ENCODE assay signal across 9 cellular contexts in genomic region chr14:104976198-104977007, GRCh38. TPM values are rescaled to one million over a fixed set of nuclear protein-coding genes. Genes with fewer than 3 reads are reported as not detected.
A peak's percentile ranks its signal among the peaks of the same experiment; 100 is the strongest.
DNase-seq lines count a peak whose midpoint lies in the region; ATAC-seq, FAIRE-seq and TF ChIP-seq lines count a peak whose summit lies in the region.
"Had no signal": no experiment of that assay in that cellular context is flagged by ENCODE, and none has a peak within 500 bp of the region (broad histone marks: within the 10 kb centered on the region; RNA-seq: fewer than 3 reads in every experiment).

No MANE protein-coding gene starts in this region.

- POLR2A ChIA-PET in GM10248 (lab: Yijun Ruan, JAX): no interaction called here

- H3K27ac ChIP-seq in foreskin keratinocyte: no peak overlapping the region
- no peak overlapping the region for H3K27ac ChIP-seq in pancreas
- H3K27ac ChIP-seq in tibial nerve: peak overlapping the region in 1 of 4 donors; percentile 12

- in situ Hi-C loops in SK-MEL-5 (cut with HindIII; ENCODE audit: low pct_unique_long_range_greater_than_20kb, low sequenced_read_pairs): no loop called here

- no peak overlapping the region for H3K4me3 ChIP-seq in Jurkat, Clone E6-1 (ENCODE audit: low read length)
- H3K4me3 ChIP-seq in pancreas (no peak overlapping the region), tibial nerve (no peak overlapping the region)

- ATAC-seq in foreskin keratinocyte (peak; percentile 5), pancreas (peak; percentile 67 to 72 (median 69)), GM19397 (IDR thresholded peaks at IDR 0.05; ENCODE audit: unreplicated experiment) (no peak)

- H3K27me3 ChIP-seq in foreskin keratinocyte: no peaks in the 10 kb centered on the region
- H3K27me3 ChIP-seq in pancreas: no peaks in the 10 kb centered on the region
- H3K27me3 ChIP-seq in tibial nerve: peaks cover 0 to 20% of the 10 kb centered on the region in 2 donors

- DNase-seq in GM10248 (ENCODE audit: extremely low spot score) (peak; percentile 88), SK-MEL-5 (ENCODE audit: low read depth, low spot score) (peak; percentile 86), activated gamma-delta T cell (lab: John Stamatoyannopoulos, UW) (peak; percentile 69), foreskin keratinocyte (peak in 1 of 2 donors; percentile 72), pancreas (peak; percentile 78 to 96 (median 91)), tibial nerve (ENCODE audit: low spot score in 2 of 2) (peak; percentile 71 to 73)
- DNase-seq in Jurkat, Clone E6-1 (ENCODE audit: low read depth, low spot score): peak; percentile 37

- CTCF ChIA-PET in GM10248 (lab: Yijun Ruan, JAX): interaction anchor here (0.8 to 6.1 kb wide), 13 partner anchors 8 to 114 kb away, joined by 3 to 177 read pairs (median 6); no protein-coding TSS in a partner anchor

- 33 to 37% methylated on average over 17 to 21 of the region's 21 CpGs for WGBS in pancreas, 2 donors
- WGBS in tibial nerve, 2 donors: 44 to 61% methylated on average over 14 to 21 of the region's 21 CpGs

- no peak for FAIRE-seq in pancreas (lab: Jason Lieb, UNC)
- FAIRE-seq: islet of Langerhans had no signal

- peak; percentile 97 for TF ChIP-seq CTCF in GM10248 (IDR thresholded peaks at IDR 0.05; ENCODE audit: control extremely low read depth, extremely low read depth, low read depth, missing control alignments)
- TF ChIP-seq CTCF in foreskin keratinocyte (conservative IDR thresholded peaks at IDR 0.05): peak; percentile 98
- peak; percentile 82 to 95 (median 88) for TF ChIP-seq CTCF in pancreas (IDR thresholded peaks at IDR 0.05)
- peak; percentile 84 to 92 (median 89) for TF ChIP-seq CTCF in tibial nerve (IDR thresholded peaks at IDR 0.05)

- TF ChIP-seq EP300 in tibial nerve (IDR thresholded peaks at IDR 0.05): no peak

- H3K9me3 ChIP-seq in pancreas: no peaks in the 10 kb centered on the region
- no peaks in the 10 kb centered on the region for H3K9me3 ChIP-seq in tibial nerve

- intact Hi-C loops in pancreas (cut with DNase I): loop anchor here in 1 of 3 donors (5.0 kb wide), 1 partner anchor 71 kb away; no protein-coding TSS in a partner anchor

- TF ChIP-seq POLR2A in tibial nerve (IDR thresholded peaks at IDR 0.05): no peak

- H3K4me1 ChIP-seq in foreskin keratinocyte: peaks cover 7% of the 10 kb centered on the region
- H3K4me1 ChIP-seq in pancreas: peaks cover 25 to 56% (median 25%) of the 10 kb centered on the region in 3 donors
- H3K4me1 ChIP-seq in tibial nerve: peaks cover 0 to 71% (median 39%) of the 10 kb centered on the region in 4 donors

- no peaks in the 10 kb centered on the region for H3K36me3 ChIP-seq in pancreas
- no peaks in the 10 kb centered on the region for H3K36me3 ChIP-seq in tibial nerve

RNA-seq across cellular contexts. Expression of gene AHNAK2, which starts 1.8 kb away (rescaled TPM):
- polyA plus RNA-seq in Jurkat, Clone E6-1 (2012; ENCODE audit: insufficient read depth, insufficient read length): not detected
- total RNA-seq in SK-MEL-5 (2014; rRNA removed; shearing (Covaris generic)): 12.3 and 13.3 TPM in 2 replicates
- 5.8 and 8.0 TPM in 2 replicates for polyA plus RNA-seq in SK-MEL-5 (2015; cell fraction: cytosol; rRNA removed)
- polyA plus RNA-seq in SK-MEL-5 (2015; cell fraction: nucleus; rRNA removed): 97.1 and 159 TPM in 2 replicates
- 183 and 225 TPM in 2 replicates for total RNA-seq in foreskin keratinocyte
- polyA plus RNA-seq in foreskin keratinocyte: 73.0 and 79.4 TPM in 2 replicates
- total RNA-seq in pancreas: 1 to 10 TPM in 5 of 6 donors, under 1 TPM in 1; 0.75 to 2.4 (median 1.5) TPM
- 1 to 10 TPM; 1.3 to 1.4 TPM for polyA plus RNA-seq in pancreas
- total RNA-seq in tibial nerve: 100 to 1,000 TPM in 3 of 4 donors, 10 to 100 TPM in 1; 31.2 to 152 (median 118) TPM

RNA-seq across cellular contexts. Expression of gene CLBA1, which starts 9.2 kb away (rescaled TPM):
- 4.8 TPM for polyA plus RNA-seq in Jurkat, Clone E6-1 (2012; ENCODE audit: insufficient read depth, insufficient read length)
- 11.8 and 13.6 TPM in 2 replicates for total RNA-seq in SK-MEL-5 (2014; rRNA removed; shearing (Covaris generic))
- polyA plus RNA-seq in SK-MEL-5 (2015; cell fraction: cytosol; rRNA removed): 14.5 and 15.6 TPM in 2 replicates
- polyA plus RNA-seq in SK-MEL-5 (2015; cell fraction: nucleus; rRNA removed): 62.7 and 72.5 TPM in 2 replicates
- 7.4 and 8.3 TPM in 2 replicates for total RNA-seq in foreskin keratinocyte
- polyA plus RNA-seq in foreskin keratinocyte: 6.1 and 6.8 TPM in 2 replicates
- 1 to 10 TPM; 4.7 to 8.3 (median 6.4) TPM for total RNA-seq in pancreas
- 10 to 100 TPM; 23.6 to 32.5 TPM for polyA plus RNA-seq in pancreas
- 10 to 100 TPM; 10.1 to 21.0 (median 12.8) TPM for total RNA-seq in tibial nerve

RNA-seq across cellular contexts. Expression of gene CDCA4, which starts 44.5 kb away (rescaled TPM):
- polyA plus RNA-seq in Jurkat, Clone E6-1 (2012; ENCODE audit: insufficient read depth, insufficient read length): 54.4 TPM
- 88.0 and 90.8 TPM in 2 replicates for total RNA-seq in SK-MEL-5 (2014; rRNA removed; shearing (Covaris generic))
- 101 and 102 TPM in 2 replicates for polyA plus RNA-seq in SK-MEL-5 (2015; cell fraction: cytosol; rRNA removed)
- polyA plus RNA-seq in SK-MEL-5 (2015; cell fraction: nucleus; rRNA removed): 58.1 and 74.6 TPM in 2 replicates
- total RNA-seq in foreskin keratinocyte: 74.1 and 81.5 TPM in 2 replicates
- 70.3 TPM in 2 replicates for polyA plus RNA-seq in foreskin keratinocyte
- total RNA-seq in pancreas: 1 to 10 TPM; 1.2 to 3.5 (median 2.6) TPM
- 1 to 10 TPM; 3.1 to 3.3 TPM for polyA plus RNA-seq in pancreas
- 1 to 10 TPM; 5.7 to 8.5 (median 6.7) TPM for total RNA-seq in tibial nerve

RNA-seq across cellular contexts. Expression of gene PLD4, which starts 51.7 kb away (rescaled TPM):
- polyA plus RNA-seq in Jurkat, Clone E6-1 (2012; ENCODE audit: insufficient read depth, insufficient read length): not detected
- not detected in 2 replicates for total RNA-seq in SK-MEL-5 (2014; rRNA removed; shearing (Covaris generic))
- 1.0 TPM in 1 of 2 replicates, not detected in the other for polyA plus RNA-seq in SK-MEL-5 (2015; cell fraction: cytosol; rRNA removed)
- 0.09 and 0.11 TPM in 2 replicates for polyA plus RNA-seq in SK-MEL-5 (2015; cell fraction: nucleus; rRNA removed)
- total RNA-seq in foreskin keratinocyte: not detected in 2 replicates
- 0.02 and 0.03 TPM in 2 replicates for polyA plus RNA-seq in foreskin keratinocyte
- total RNA-seq in pancreas: 10 to 100 TPM in 1 of 6 donors, 1 to 10 TPM in 2, under 1 TPM in 3; 0.19 to 12.5 (median 0.91) TPM
- polyA plus RNA-seq in pancreas: under 1 TPM; 0.49 to 0.52 TPM
- 1 to 10 TPM in 1 of 4 donors, not detected in 3; 2.4 TPM for total RNA-seq in tibial nerve
